In the genomic region with DNA sequence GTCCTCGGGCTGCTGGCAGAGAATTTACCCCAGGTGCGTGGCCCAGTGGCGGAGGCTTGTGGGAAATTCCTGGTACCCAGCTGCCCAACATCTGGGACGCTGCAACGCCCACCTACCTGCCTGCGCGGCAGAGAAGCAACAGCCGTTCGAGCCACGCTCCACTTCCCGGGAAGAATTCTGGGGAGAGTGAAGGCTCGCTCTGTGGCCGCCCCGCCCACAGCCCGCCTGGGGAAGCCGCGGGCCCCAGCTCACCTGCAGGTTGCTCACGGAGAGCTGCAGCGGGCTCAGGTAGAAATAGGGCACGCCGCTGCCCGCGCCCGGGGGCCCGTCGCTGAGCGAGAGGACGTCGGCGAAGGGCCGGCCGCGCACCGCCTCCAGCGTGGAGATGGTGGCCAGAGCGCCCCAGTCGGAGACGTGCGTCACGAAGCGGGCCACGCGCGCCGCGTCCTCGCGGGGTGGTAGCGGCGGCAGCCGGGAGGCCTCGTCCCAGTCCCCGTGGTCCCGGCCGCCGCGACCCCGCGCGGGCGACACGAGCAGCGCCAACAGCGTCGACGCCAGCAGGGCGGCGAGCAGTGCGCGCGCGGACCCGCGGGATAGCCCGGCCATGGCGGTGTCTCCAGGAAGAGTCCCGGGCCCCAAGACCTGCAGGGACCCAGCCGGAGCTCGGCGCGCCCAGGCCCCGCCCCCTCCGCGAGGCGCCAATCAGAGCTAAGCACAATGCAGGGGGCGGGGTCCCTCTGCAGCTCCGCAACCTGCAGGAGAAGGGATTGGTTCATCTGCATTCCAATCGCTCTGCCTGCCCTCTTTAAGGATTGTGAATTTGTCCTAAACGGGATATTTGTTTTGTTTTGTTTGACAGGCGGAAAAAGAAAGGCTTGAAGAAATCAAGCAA, we compare ENCODE assay signal across 1 cellular context.
TF ChIP-seq lines count a peak whose summit lies in the region.

Gene CREG1 (minus strand): TSS at position 627 of the 892 bp plus-strand sequence.

TF ChIP-seq in HepG2, 621 proteins besides CTCF, POLR2A, EP300 and RAD21 (continued from another document):
- TF ChIP-seq, protein P1, sequence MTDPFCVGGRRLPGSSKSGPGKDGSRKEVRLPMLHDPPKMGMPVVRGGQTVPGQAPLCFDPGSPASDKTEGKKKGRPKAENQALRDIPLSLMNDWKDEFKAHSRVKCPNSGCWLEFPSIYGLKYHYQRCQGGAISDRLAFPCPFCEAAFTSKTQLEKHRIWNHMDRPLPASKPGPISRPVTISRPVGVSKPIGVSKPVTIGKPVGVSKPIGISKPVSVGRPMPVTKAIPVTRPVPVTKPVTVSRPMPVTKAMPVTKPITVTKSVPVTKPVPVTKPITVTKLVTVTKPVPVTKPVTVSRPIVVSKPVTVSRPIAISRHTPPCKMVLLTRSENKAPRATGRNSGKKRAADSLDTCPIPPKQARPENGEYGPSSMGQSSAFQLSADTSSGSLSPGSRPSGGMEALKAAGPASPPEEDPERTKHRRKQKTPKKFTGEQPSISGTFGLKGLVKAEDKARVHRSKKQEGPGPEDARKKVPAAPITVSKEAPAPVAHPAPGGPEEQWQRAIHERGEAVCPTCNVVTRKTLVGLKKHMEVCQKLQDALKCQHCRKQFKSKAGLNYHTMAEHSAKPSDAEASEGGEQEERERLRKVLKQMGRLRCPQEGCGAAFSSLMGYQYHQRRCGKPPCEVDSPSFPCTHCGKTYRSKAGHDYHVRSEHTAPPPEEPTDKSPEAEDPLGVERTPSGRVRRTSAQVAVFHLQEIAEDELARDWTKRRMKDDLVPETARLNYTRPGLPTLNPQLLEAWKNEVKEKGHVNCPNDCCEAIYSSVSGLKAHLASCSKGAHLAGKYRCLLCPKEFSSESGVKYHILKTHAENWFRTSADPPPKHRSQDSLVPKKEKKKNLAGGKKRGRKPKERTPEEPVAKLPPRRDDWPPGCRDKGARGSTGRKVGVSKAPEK (CRISPR knock-in tag; IDR thresholded peaks at IDR 0.05; ENCODE audit: borderline replicate concordance) = no peak
- no peak for TF ChIP-seq ERF (CRISPR knock-in tag; IDR thresholded peaks at IDR 0.05)
- TF ChIP-seq, protein P2, sequence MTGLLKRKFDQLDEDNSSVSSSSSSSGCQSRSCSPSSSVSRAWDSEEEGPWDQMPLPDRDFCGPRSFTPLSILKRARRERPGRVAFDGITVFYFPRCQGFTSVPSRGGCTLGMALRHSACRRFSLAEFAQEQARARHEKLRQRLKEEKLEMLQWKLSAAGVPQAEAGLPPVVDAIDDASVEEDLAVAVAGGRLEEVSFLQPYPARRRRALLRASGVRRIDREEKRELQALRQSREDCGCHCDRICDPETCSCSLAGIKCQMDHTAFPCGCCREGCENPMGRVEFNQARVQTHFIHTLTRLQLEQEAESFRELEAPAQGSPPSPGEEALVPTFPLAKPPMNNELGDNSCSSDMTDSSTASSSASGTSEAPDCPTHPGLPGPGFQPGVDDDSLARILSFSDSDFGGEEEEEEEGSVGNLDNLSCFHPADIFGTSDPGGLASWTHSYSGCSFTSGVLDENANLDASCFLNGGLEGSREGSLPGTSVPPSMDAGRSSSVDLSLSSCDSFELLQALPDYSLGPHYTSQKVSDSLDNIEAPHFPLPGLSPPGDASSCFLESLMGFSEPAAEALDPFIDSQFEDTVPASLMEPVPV (CRISPR knock-in tag; IDR thresholded peaks at IDR 0.05) = no peak; the same call in none of the 2 replicates
- TF ChIP-seq ZNF337 (CRISPR knock-in tag; IDR thresholded peaks at IDR 0.05; ENCODE audit: borderline replicate concordance, low read depth) = no peak
- no peak for TF ChIP-seq NR2F2 (IDR thresholded peaks at IDR 0.05; ENCODE audit: borderline replicate concordance, low read depth)
- no peak for TF ChIP-seq ZNF570 (CRISPR knock-in tag; IDR thresholded peaks at IDR 0.05; ENCODE audit: borderline replicate concordance)
- no peak for TF ChIP-seq ZNF562 (CRISPR knock-in tag; IDR thresholded peaks at IDR 0.05; ENCODE audit: borderline replicate concordance)
- TF ChIP-seq HNF1A (IDR thresholded peaks at IDR 0.05; ENCODE audit: low read depth) = no peak
- no peak for TF ChIP-seq HNF1A (CRISPR knock-in tag; IDR thresholded peaks at IDR 0.05; ENCODE audit: borderline replicate concordance)
- TF ChIP-seq HNRNPLL (IDR thresholded peaks at IDR 0.05; ENCODE audit: low read depth, low read length, poor library complexity, severe bottlenecking) = peak; percentile 65
- TF ChIP-seq ZFYVE20 (CRISPR knock-in tag; IDR thresholded peaks at IDR 0.05; ENCODE audit: borderline replicate concordance, low read depth) = peak; percentile 58; the same call in 1 of the 2 replicates
- TF ChIP-seq ZBTB4 (CRISPR knock-in tag; IDR thresholded peaks at IDR 0.05; ENCODE audit: borderline replicate concordance) = no peak
- 0 out of 2 replicates have a peak, but pooled peaks have one; percentile 47 for TF ChIP-seq ZNF329 (CRISPR knock-in tag; IDR thresholded peaks at IDR 0.05; ENCODE audit: low read depth)
- TF ChIP-seq KMT2A (CRISPR knock-in tag; IDR thresholded peaks at IDR 0.05) = no peak; the same call in 1 of the 2 replicates
- no peak for TF ChIP-seq SOX5 (CRISPR knock-in tag; IDR thresholded peaks at IDR 0.05; ENCODE audit: borderline replicate concordance)
- no peak for TF ChIP-seq ZBTB3 (CRISPR knock-in tag; IDR thresholded peaks at IDR 0.05; ENCODE audit: borderline replicate concordance, low read depth)
- 0 out of 2 replicates have a peak, but pooled peaks have one; percentile 24 for TF ChIP-seq ESRRA (CRISPR knock-in tag; IDR thresholded peaks at IDR 0.05; ENCODE audit: low read depth)
- no peak for TF ChIP-seq NCOA5 (CRISPR knock-in tag; IDR thresholded peaks at IDR 0.05)
- TF ChIP-seq FOXM1 (CRISPR knock-in tag; IDR thresholded peaks at IDR 0.05) = no peak
- TF ChIP-seq, protein P3, sequence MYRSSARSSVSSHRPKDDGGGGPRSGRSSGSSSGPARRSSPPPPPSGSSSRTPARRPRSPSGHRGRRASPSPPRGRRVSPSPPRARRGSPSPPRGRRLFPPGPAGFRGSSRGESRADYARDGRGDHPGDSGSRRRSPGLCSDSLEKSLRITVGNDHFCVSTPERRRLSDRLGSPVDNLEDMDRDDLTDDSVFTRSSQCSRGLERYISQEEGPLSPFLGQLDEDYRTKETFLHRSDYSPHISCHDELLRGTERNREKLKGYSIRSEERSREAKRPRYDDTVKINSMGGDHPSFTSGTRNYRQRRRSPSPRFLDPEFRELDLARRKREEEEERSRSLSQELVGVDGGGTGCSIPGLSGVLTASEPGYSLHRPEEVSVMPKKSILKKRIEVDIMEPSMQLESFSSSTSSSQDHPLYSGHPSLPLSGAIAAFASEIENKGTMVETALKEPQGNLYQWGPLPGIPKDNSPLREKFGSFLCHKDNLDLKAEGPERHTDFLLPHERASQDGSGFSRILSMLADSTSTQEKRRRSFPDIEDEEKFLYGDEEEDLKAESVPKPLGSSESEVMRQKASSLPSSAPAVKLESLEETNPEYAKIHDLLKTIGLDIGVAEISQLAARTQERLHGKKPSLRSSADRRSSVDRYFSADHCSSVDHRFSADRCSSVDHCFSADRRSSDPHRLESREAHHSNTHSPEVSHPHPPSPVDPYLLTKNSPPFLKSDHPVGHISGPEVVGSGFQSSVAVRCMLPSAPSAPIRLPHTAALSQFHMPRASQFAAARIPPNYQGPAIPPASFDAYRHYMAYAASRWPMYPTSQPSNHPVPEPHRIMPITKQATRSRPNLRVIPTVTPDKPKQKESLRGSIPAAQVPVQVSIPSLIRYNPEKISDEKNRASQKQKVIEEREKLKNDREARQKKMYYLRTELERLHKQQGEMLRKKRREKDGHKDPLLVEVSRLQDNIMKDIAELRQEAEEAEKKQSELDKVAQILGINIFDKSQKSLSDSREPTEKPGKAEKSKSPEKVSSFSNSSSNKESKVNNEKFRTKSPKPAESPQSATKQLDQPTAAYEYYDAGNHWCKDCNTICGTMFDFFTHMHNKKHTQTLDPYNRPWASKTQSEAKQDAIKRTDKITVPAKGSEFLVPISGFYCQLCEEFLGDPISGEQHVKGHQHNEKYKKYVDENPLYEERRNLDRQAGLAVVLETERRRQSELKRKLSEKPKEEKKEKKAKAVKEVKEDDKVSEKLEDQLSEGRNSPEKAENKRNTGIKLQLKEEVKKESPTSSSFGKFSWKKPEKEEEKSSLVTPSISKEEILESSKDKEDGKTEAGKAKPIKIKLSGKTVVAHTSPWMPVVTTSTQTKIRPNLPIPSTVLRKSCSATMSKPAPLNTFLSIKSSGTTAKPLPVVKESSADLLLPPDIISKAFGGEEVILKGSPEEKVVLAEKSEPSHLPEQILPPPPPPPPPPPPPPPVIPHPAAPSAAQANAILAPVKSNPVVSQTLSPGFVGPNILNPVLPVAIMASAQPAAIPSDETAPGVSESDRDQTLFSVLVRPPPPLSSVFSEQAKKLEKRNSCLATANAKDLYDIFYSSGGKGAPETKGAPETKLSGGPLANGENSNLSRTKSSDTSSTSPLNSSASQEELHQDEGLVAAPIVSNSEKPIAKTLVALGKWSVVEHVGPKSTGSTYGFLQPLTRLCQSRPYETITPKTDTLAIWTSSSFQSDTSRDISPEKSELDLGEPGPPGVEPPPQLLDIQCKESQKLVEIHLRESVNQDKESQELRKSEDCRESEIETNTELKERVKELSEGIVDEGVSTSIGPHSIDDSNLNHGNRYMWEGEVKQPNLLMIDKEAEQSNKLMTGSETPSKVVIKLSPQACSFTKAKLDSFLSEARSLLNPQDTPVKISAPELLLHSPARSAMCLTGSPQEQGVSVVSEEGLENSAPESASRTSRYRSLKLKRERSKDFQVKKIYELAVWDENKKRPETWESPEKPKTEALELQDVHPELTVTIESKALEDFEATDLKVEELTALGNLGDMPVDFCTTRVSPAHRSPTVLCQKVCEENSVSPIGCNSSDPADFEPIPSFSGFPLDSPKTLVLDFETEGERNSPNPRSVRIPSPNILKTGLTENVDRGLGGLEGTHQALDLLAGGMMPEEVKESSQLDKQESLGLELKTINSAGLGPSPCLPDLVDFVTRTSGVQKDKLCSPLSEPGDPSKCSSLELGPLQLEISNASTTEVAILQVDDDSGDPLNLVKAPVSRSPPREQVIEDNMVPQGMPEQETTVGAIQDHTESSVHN (CRISPR knock-in tag; IDR thresholded peaks at IDR 0.05) = no peak; the same call in 1 of the 2 replicates
- no peak for TF ChIP-seq SMYD3 (CRISPR knock-in tag; IDR thresholded peaks at IDR 0.05)
- no peak for TF ChIP-seq NFE2L2 (IDR thresholded peaks at IDR 0.05; ENCODE audit: low read length)
- TF ChIP-seq ZNF430 (CRISPR knock-in tag; IDR thresholded peaks at IDR 0.05) = no peak
- no peak for TF ChIP-seq WIZ (CRISPR knock-in tag; IDR thresholded peaks at IDR 0.05)
- TF ChIP-seq ZNF678 (CRISPR knock-in tag; IDR thresholded peaks at IDR 0.05) = peak; percentile 61; the same call in 1 of the 2 replicates
- TF ChIP-seq, protein P4, sequence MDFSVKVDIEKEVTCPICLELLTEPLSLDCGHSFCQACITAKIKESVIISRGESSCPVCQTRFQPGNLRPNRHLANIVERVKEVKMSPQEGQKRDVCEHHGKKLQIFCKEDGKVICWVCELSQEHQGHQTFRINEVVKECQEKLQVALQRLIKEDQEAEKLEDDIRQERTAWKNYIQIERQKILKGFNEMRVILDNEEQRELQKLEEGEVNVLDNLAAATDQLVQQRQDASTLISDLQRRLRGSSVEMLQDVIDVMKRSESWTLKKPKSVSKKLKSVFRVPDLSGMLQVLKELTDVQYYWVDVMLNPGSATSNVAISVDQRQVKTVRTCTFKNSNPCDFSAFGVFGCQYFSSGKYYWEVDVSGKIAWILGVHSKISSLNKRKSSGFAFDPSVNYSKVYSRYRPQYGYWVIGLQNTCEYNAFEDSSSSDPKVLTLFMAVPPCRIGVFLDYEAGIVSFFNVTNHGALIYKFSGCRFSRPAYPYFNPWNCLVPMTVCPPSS (IDR thresholded peaks at IDR 0.05) = no peak
- peak; percentile 96 for TF ChIP-seq ZNF563 (CRISPR knock-in tag; IDR thresholded peaks at IDR 0.05)
